In genomic region chr13:50898338-50898737, GRCh38 we compare ENCODE assay signal across 22 cellular contexts. TPM values are rescaled to one million over a fixed set of nuclear protein-coding genes. Genes with fewer than 3 reads are reported as not detected.
DNase-seq lines count a peak whose midpoint lies in the region; ATAC-seq, FAIRE-seq and TF ChIP-seq lines count a peak whose summit lies in the region.
"Had no signal": no experiment of that assay in that cellular context is flagged by ENCODE, and none has a peak within 500 bp of the region (broad histone marks: within the 10 kb centered on the region; RNA-seq: fewer than 3 reads in every experiment).

No MANE protein-coding gene starts in this region.

- ATAC-seq in GM12878: peak; percentile 19; the same call in 1 of the 3 replicates
- ATAC-seq: GM23338, HCT116 had no signal

- RAD21 ChIA-PET in GM12878 (lab: Charles Lee; ENCODE audit: unreplicated experiment): interaction anchor here (2.0 kb wide), 1 partner anchor 14 kb away, joined by 7 read pairs; no protein-coding TSS in a partner anchor

- H3K9ac ChIP-seq in BLaER1 (no peak overlapping the region), OCI-LY3 (ENCODE audit: low read length) (no peak overlapping the region), GM12878 (ENCODE audit: control insufficient read depth, insufficient read depth, low read length) (no peak overlapping the region)

- no peak for TF ChIP-seq RAD21 in GM12878 (IDR thresholded peaks at IDR 0.05; ENCODE audit: insufficient read depth, low read depth, low read length)

- in situ Hi-C loops in GM12878 (cut with MboI): no loop called here

- no peak for TF ChIP-seq CTCF in OCI-LY3 (IDR thresholded peaks at IDR 0.05; ENCODE audit: low read depth, low read length)
- no peak for TF ChIP-seq CTCF in GM12878 (IDR thresholded peaks at IDR 0.05 in 2 of 3, conservative IDR thresholded peaks at IDR 0.05 in 1 of 3; ENCODE audit: control insufficient read depth in 2 of 3, extremely low read depth in 1 of 3, insufficient read depth in 1 of 3, low read depth in 3 of 3, low read length in 3 of 3)
- no peak for TF ChIP-seq CTCF in ascending aorta (IDR thresholded peaks at IDR 0.05)

- H3K27me3 ChIP-seq in BLaER1: no peaks in the 10 kb centered on the region
- no peaks in the 10 kb centered on the region for H3K27me3 ChIP-seq in OCI-LY3 (ENCODE audit: low read depth, low read length)
- no peaks in the 10 kb centered on the region for H3K27me3 ChIP-seq in GM12878 (replicated peaks in 1 of 2; ENCODE audit: control insufficient read depth in 2 of 2, insufficient read depth in 2 of 2, low read length in 1 of 2)
- no peaks in the 10 kb centered on the region for H3K27me3 ChIP-seq in ascending aorta

- H2AFZ ChIP-seq in OCI-LY3 (ENCODE audit: low read depth, low read length): no peak overlapping the region
- no peak overlapping the region for H2AFZ ChIP-seq in GM12878 (ENCODE audit: control insufficient read depth, low read depth, low read length)
- H2AFZ ChIP-seq: GM23338 had no signal

- 4% methylated on average over 1 of the region's 1 CpG for WGBS in GM12878 (ENCODE audit: insufficient coverage, insufficient replicate concordance, low lambda C conversion rate, missing lambda C conversion rate)

- H3K4me2 ChIP-seq in BLaER1 (peak overlapping the region; percentile 24), OCI-LY3 (ENCODE audit: low read length) (0 out of 2 replicates have a peak overlapping the region, but pooled peaks have one; percentile 11), GM12878 (ENCODE audit: control insufficient read depth, insufficient read depth) (peak overlapping the region; percentile 26; the same call in 1 of the 2 replicates)
- H3K4me2 ChIP-seq: GM23338 had no signal

- SMC1A ChIA-PET in GM12878 (lab: Charles Lee; ENCODE audit: uncharacterized antibody, unreplicated experiment): interaction anchor here (0.7 to 2.1 kb wide), 6 partner anchors 8 to 97 kb away, joined by 3 to 10 read pairs (median 4); no protein-coding TSS in a partner anchor

- TF ChIP-seq POLR2A in GM12891 (IDR thresholded peaks at IDR 0.05; ENCODE audit: low read depth, low read length): no peak
- no peak for TF ChIP-seq POLR2A in GM12878 (IDR thresholded peaks at IDR 0.05; ENCODE audit: low read depth, low read length)

- H3K9me3 ChIP-seq in BLaER1 (0 out of 2 replicates have a peak, but pooled peaks cover 13% of the 10 kb centered on the region), OCI-LY3 (ENCODE audit: insufficient read depth, low read length) (no peaks in the 10 kb centered on the region), GM12878 (replicated peaks; ENCODE audit: control insufficient read depth, insufficient read depth, low read length) (no peaks in the 10 kb centered on the region; the same call in 2 of the 3 replicates), ascending aorta (no peaks in the 10 kb centered on the region)

- peaks cover 60% of the 10 kb centered on the region for H3K4me1 ChIP-seq in BLaER1
- peaks cover 25% of the 10 kb centered on the region for H3K4me1 ChIP-seq in OCI-LY3 (ENCODE audit: low read length)
- peaks cover 7% of the 10 kb centered on the region for H3K4me1 ChIP-seq in GM12878 (ENCODE audit: control insufficient read depth, insufficient read depth, low read length)
- no peaks in the 10 kb centered on the region for H3K4me1 ChIP-seq in ascending aorta

- BruUV-seq in GM12878 (replicated peaks; lab: Mats Ljungman, UMichigan): no TSS peak

- intact Hi-C loops in GM12878 (cut with micrococcal nuclease; ENCODE audit: unreplicated experiment) (no loop called here), ascending aorta (cut with DNase I) (no loop called here)

- H3K27ac ChIP-seq in BLaER1 (no peak overlapping the region), OCI-LY3 (ENCODE audit: low read length) (no peak overlapping the region), GM12878 (ENCODE audit: control insufficient read depth, insufficient read depth) (no peak overlapping the region), ascending aorta (no peak overlapping the region)
- H3K27ac ChIP-seq: RWPE1 had no signal

- H4K20me1 ChIP-seq in BLaER1 (no peaks in the 10 kb centered on the region), OCI-LY3 (ENCODE audit: insufficient read depth, low read length) (no peaks in the 10 kb centered on the region), GM12878 (ENCODE audit: control insufficient read depth, insufficient read depth) (no peaks in the 10 kb centered on the region)

- TF ChIP-seq EP300 in GM12878 (IDR thresholded peaks at IDR 0.05; ENCODE audit: borderline replicate concordance in 1 of 2, control insufficient read depth in 1 of 2, low read depth in 2 of 2, low read length in 2 of 2): no peak

- FAIRE-seq in GM12891 (lab: Jason Lieb, UNC) (peak; percentile 64), GM12878 (lab: Jason Lieb, UNC) (no peak), RCC 7860 (lab: Jason Lieb, UNC) (no peak)
- FAIRE-seq: GM12892 had no signal

- DNase-seq in GM12891 (ENCODE audit: insufficient read length, low spot score) (no peak), GM12878 (ENCODE audit: low read depth, low spot score) (no peak), ascending aorta (ENCODE audit: low spot score in 2 of 2) (no peak), UCSD-AML1 (lab: John Stamatoyannopoulos, UW; ENCODE audit: unreplicated experiment) (no peak), RCC 7860 (ENCODE audit: low spot score) (no peak)
- no peak for DNase-seq in stimulated activated CD4-positive, alpha-beta T cell treated with anti-CD3 and anti-CD28 coated beads, Interleukin-1b, Interleukin-23, amount 100 ng/mL, for 48 hours
- DNase-seq: ACHN; Calu3; CD4-positive, alpha-beta memory T cell; NCI-H1092 treated with DMSO at 0.1 percent for 48 hours; NCI-H2081 treated with DMSO at 0.1 percent for 48 hours; NCI-H82; T-helper 1 cell; T1000 had no signal

- H3K36me3 ChIP-seq in BLaER1 (0 out of 2 replicates have a peak, but pooled peaks cover 3% of the 10 kb centered on the region), OCI-LY3 (replicated peaks; ENCODE audit: low read depth, low read length) (no peaks in the 10 kb centered on the region), GM12878 (ENCODE audit: control insufficient read depth in 2 of 2, insufficient read depth in 2 of 2, low read length in 1 of 2) (no peaks in the 10 kb centered on the region), ascending aorta (no peaks in the 10 kb centered on the region)

- POLR2A ChIA-PET in GM12878 (lab: Charles Lee): no interaction called here

- H3K79me2 ChIP-seq in OCI-LY3 (ENCODE audit: low read length): no peaks in the 10 kb centered on the region
- H3K79me2 ChIP-seq in GM12878 (ENCODE audit: control insufficient read depth, insufficient read depth, low read length): no peaks in the 10 kb centered on the region

- no peak overlapping the region for H3K4me3 ChIP-seq in BLaER1
- H3K4me3 ChIP-seq in OCI-LY3 (ENCODE audit: low read length): no peak overlapping the region
- H3K4me3 ChIP-seq in GM12878: no peak overlapping the region
- H3K4me3 ChIP-seq in ascending aorta: no peak overlapping the region
- H3K4me3 ChIP-seq: GM23338 had no signal

- CTCF ChIA-PET in GM12878 (lab: Yijun Ruan, JAX): interaction anchor here (1.2 to 2.0 kb wide), 3 partner anchors 11 to 25 kb away, joined by 3 to 7 read pairs (median 3); no protein-coding TSS in a partner anchor

TF ChIP-seq in GM12891, 5 proteins besides CTCF, POLR2A, EP300 and RAD21 (continues in another document):
- TF ChIP-seq PAX5 (IDR thresholded peaks at IDR 0.05; ENCODE audit: insufficient read depth, low read length, severe bottlenecking) (no peak), TAF1 (IDR thresholded peaks at IDR 0.05; ENCODE audit: low read depth, low read length) (no peak), SPI1 (IDR thresholded peaks at IDR 0.05; ENCODE audit: low read depth, low read length) (peak; percentile 58)

TF ChIP-seq in GM12878, 131 proteins besides CTCF, POLR2A, EP300 and RAD21 (continues in another document):
- TF ChIP-seq SPI1 (IDR thresholded peaks at IDR 0.05; ENCODE audit: borderline replicate concordance, insufficient read depth, low read depth, low read length) (peak; percentile 52), POU2F2 (IDR thresholded peaks at IDR 0.05; ENCODE audit: borderline replicate concordance, low read depth, low read length) (no peak), RUNX3 (IDR thresholded peaks at IDR 0.05; ENCODE audit: low read length) (no peak)

RNA-seq across cellular contexts. Expression of gene RNASEH2B, which starts 11.3 kb away (rescaled TPM):
- 54.7 TPM for polyA plus RNA-seq in GM12891 (2012; ENCODE audit: low read depth, missing spikeins)
- total RNA-seq in GM12878 (2013; cell fraction: nucleolus; rRNA removed): 180 and 186 TPM in 2 replicates
- total RNA-seq in GM12878 (2014; rRNA removed) (89.0 and 109 TPM in 2 replicates), GM12878 (2014; rRNA removed; fragmentation: Illumina TruSeq; extraction: Trizol) (126 and 129 TPM in 2 replicates), GM12878 (2021) (70.1 and 71.8 TPM in 2 replicates), ascending aorta (60.5 TPM)
- 40.5 TPM for polyA plus RNA-seq in GM12878 (2011; ENCODE audit: low read depth)
- polyA plus RNA-seq in GM12878 (2011; rRNA removed) (106 and 158 TPM in 2 replicates), GM12878 (2014; fragmentation: Illumina TruSeq; extraction: Trizol) (148 and 164 TPM in 2 replicates), GM12878 (2014; fragmentation: Nextera tagmentation; extraction: Ambion mirVana) (10 to 100 TPM; 64.9 to 73.5 TPM), GM12878 (2014; rRNA removed) (61.6 and 78.7 TPM in 2 replicates), GM12878 (2016; fragmentation: Nextera tagmentation; extraction: Ambion mirVana) (100 to 1,000 TPM; 115 to 140 TPM)
- polyA plus RNA-seq in GM12878 (2011; cell fraction: cytosol; rRNA removed): 29.8 and 36.2 TPM in 2 replicates
- 56.4 and 58.2 TPM in 2 replicates for polyA plus RNA-seq in GM12878 (2011; cell fraction: nucleus; rRNA removed)
- 64.6 and 76.0 TPM in 2 replicates for polyA plus RNA-seq in GM12878 (2012)
- polyA minus RNA-seq in GM12878 (2011; rRNA and poly(A)+ RNA removed): 50.7 and 57.1 TPM in 2 replicates
- polyA minus RNA-seq in GM12878 (2011; cell fraction: cytosol; rRNA and poly(A)+ RNA removed): 11.8 and 15.8 TPM in 2 replicates
- polyA minus RNA-seq in GM12878 (2011; cell fraction: nucleus; rRNA and poly(A)+ RNA removed): 103 and 164 TPM in 2 replicates

RNA-seq across cellular contexts. Expression of gene DLEU7, which starts 54.8 kb away (rescaled TPM):
- 0.18 TPM for polyA plus RNA-seq in GM12891 (2012; ENCODE audit: low read depth, missing spikeins)
- total RNA-seq in GM12878 (2013; cell fraction: nucleolus; rRNA removed): not detected in 2 replicates
- total RNA-seq in GM12878 (2014; rRNA removed): not detected in 2 replicates
- total RNA-seq in GM12878 (2014; rRNA removed; fragmentation: Illumina TruSeq; extraction: Trizol): not detected in 2 replicates
- total RNA-seq in GM12878 (2021): not detected in 2 replicates
- not detected for polyA plus RNA-seq in GM12878 (2011; ENCODE audit: low read depth)
- polyA plus RNA-seq in GM12878 (2011; rRNA removed): not detected in 2 replicates
- not detected in 2 replicates for polyA plus RNA-seq in GM12878 (2011; cell fraction: cytosol; rRNA removed)
- polyA plus RNA-seq in GM12878 (2011; cell fraction: nucleus; rRNA removed): not detected in 2 replicates
- not detected in 2 replicates for polyA plus RNA-seq in GM12878 (2012)
- not detected in 2 replicates for polyA plus RNA-seq in GM12878 (2014; fragmentation: Illumina TruSeq; extraction: Trizol)
- polyA plus RNA-seq in GM12878 (2014; fragmentation: Nextera tagmentation; extraction: Ambion mirVana): not detected
- not detected in 2 replicates for polyA plus RNA-seq in GM12878 (2014; rRNA removed)
- polyA plus RNA-seq in GM12878 (2016; fragmentation: Nextera tagmentation; extraction: Ambion mirVana): not detected
- polyA minus RNA-seq in GM12878 (2011; rRNA and poly(A)+ RNA removed): not detected in 2 replicates
- polyA minus RNA-seq in GM12878 (2011; cell fraction: cytosol; rRNA and poly(A)+ RNA removed): not detected in 2 replicates
- polyA minus RNA-seq in GM12878 (2011; cell fraction: nucleus; rRNA and poly(A)+ RNA removed): not detected in 2 replicates
- total RNA-seq in ascending aorta: not detected
- total RNA-seq: Calu3; CD4-positive, alpha-beta memory T cell; G401; SK-MEL-5 had no signal
